In genomic region chr6:150249261-150249660, GRCh38 we compare ENCODE assay signal across 19 cellular contexts.
DNase-seq lines count a peak whose midpoint lies in the region; ATAC-seq and TF ChIP-seq lines count a peak whose summit lies in the region.
"Had no signal": no experiment of that assay in that cellular context is flagged by ENCODE, and none has a peak within 500 bp of the region (broad histone marks: within the 10 kb centered on the region; RNA-seq: fewer than 3 reads in every experiment).

No MANE protein-coding gene starts in this region.

- H3K4me3 ChIP-seq in BJ (ENCODE audit: low read depth, low read length) = no peak overlapping the region
- H3K4me3 ChIP-seq in psoas muscle = no peak overlapping the region
- H3K4me3 ChIP-seq: GM12878, Peyer's patch, SJCRH30 had no signal

- H3K27me3 ChIP-seq in BJ (ENCODE audit: control insufficient read depth, insufficient read depth, low read length) (no peaks in the 10 kb centered on the region; the same call in 1 of the 2 replicates), psoas muscle (ENCODE audit: insufficient read depth in 3 of 3, low read length in 2 of 3) (no peaks in the 10 kb centered on the region)
- H3K27me3 ChIP-seq: Peyer's patch had no signal

- H3K4me1 ChIP-seq in psoas muscle = peaks cover 49% of the 10 kb centered on the region
- H3K4me1 ChIP-seq: Peyer's patch had no signal

- DNase-seq in BJ (ENCODE audit: low read depth) (peak; percentile 68), amniotic epithelial cell (ENCODE audit: low read depth) (peak; percentile 29), fibroblast of peridontal ligament (ENCODE audit: extremely low read depth) (peak; percentile 48), psoas muscle (no peak), T1000 (lab: John Stamatoyannopoulos, UW) (no peak), erythroblast (lab: John Stamatoyannopoulos, UW) (no peak)
- DNase-seq in stimulated activated CD4-positive, alpha-beta T cell treated with anti-CD3 and anti-CD28 coated beads, Interleukin-2, amount 100 ng/mL, for 24 hours = no peak
- DNase-seq: CD4-positive, CD25-positive, alpha-beta regulatory T cell; Kasumi-1; NCI-H1092; NCI-H1436 treated with DMSO at 0.1 percent for 48 hours; NCI-H1930; NCI-H2171 treated with DMSO at 0.1 percent for 48 hours; NCI-H524 treated with DMSO at 0.1 percent for 48 hours; NCI-H82; Peyer's patch; SJCRH30 had no signal

- peak overlapping the region; percentile 85 for H3K27ac ChIP-seq in psoas muscle
- H3K27ac ChIP-seq: Peyer's patch, SJCRH30 had no signal

- H3K9me3 ChIP-seq in psoas muscle = no peaks in the 10 kb centered on the region
- H3K9me3 ChIP-seq: Peyer's patch, SJCRH30 had no signal

- CTCF ChIA-PET in BJ (lab: Yijun Ruan, JAX) = interaction anchor here (1.3 kb wide), 1 partner anchor 18 kb away, joined by 3 read pairs; no protein-coding TSS in a partner anchor

- no peak for TF ChIP-seq POLR2A in erythroblast (IDR thresholded peaks at IDR 0.05; ENCODE audit: low read length)

- H3K36me3 ChIP-seq in BJ (ENCODE audit: control insufficient read depth, insufficient read depth, low read length) (no peaks in the 10 kb centered on the region), psoas muscle (ENCODE audit: insufficient read depth in 1 of 2, low read depth in 1 of 2) (no peaks in the 10 kb centered on the region)
- H3K36me3 ChIP-seq: Peyer's patch, SJCRH30 had no signal

- POLR2A ChIA-PET in BJ (lab: Charles Lee) = no interaction called here

- WGBS in psoas muscle, 3 donors = 44 to 66% (median 51%) methylated on average over 2 of the region's 2 CpGs

- no peak for TF ChIP-seq CTCF in BJ (IDR thresholded peaks at IDR 0.05; ENCODE audit: insufficient read depth, low read depth, low read length)
- no peak for TF ChIP-seq CTCF in psoas muscle (IDR thresholded peaks at IDR 0.05)

- ATAC-seq in psoas muscle (no peak), HG03460 (IDR thresholded peaks at IDR 0.05; ENCODE audit: unreplicated experiment) (no peak)
- ATAC-seq: GM12878 had no signal

- intact Hi-C loops in psoas muscle (cut with DNase I) = no loop called here

Comparison
In these comparisons a context has a peak if more than half of its experiments do, and no peak if none do; other contexts are left out.
1. DNase-seq: peak in BJ (single experiment), amniotic epithelial cell (single experiment) and fibroblast of peridontal ligament (single experiment); none in psoas muscle (0 of 2), stimulated activated CD4-positive, alpha-beta T cell treated with anti-CD3 and anti-CD28 coated beads, Interleukin-2, amount 100 ng/mL, for 24 hours (0 of 2), T1000 (single experiment) and erythroblast (0 of 2).